ENCODE assay signal across 25 cellular contexts in genomic region chr2:191895195-191895594, GRCh38. TPM values are rescaled to one million over a fixed set of nuclear protein-coding genes. Genes with fewer than 3 reads are reported as not detected.
DNase-seq lines count a peak whose midpoint lies in the region; ATAC-seq, FAIRE-seq and TF ChIP-seq lines count a peak whose summit lies in the region.
"Had no signal": no experiment of that assay in that cellular context is flagged by ENCODE, and none has a peak within 500 bp of the region (broad histone marks: within the 10 kb centered on the region; RNA-seq: fewer than 3 reads in every experiment).

No MANE protein-coding gene starts in this region.

- H3K27ac Mint-ChIP-seq in neural progenitor cell = no peak overlapping the region
- H3K27ac Mint-ChIP-seq: activated CD4-positive, alpha-beta memory T cell treated with anti-CD3 and anti-CD28 coated beads for 36 hours; activated naive CD8-positive, alpha-beta T cell treated with anti-CD3 and anti-CD28 coated beads, Interleukin-2, amount 10 ng/mL, durations not matched to agents 7 days and 5 days; naive thymus-derived CD8-positive, alpha-beta T cell had no signal

- H3K9ac ChIP-seq in endothelial cell of umbilical vein (replicated peaks; ENCODE audit: extremely low read depth, insufficient read depth, low read length) (no peak overlapping the region), neural progenitor cell (no peak overlapping the region)

- ATAC-seq in Right ventricle myocardium superior (ENCODE audit: poor library complexity) (no peak), GM21526 (IDR thresholded peaks at IDR 0.05; ENCODE audit: low FRiP score, unreplicated experiment) (no peak)
- ATAC-seq: naive thymus-derived CD8-positive, alpha-beta T cell had no signal

- H3K4me1 ChIP-seq in PC-9 (replicated peaks; ENCODE audit: insufficient read depth) (peaks cover 22% of the 10 kb centered on the region), endothelial cell of umbilical vein (ENCODE audit: control insufficient read depth, extremely low read depth, insufficient read depth, low read length) (peaks cover 31% of the 10 kb centered on the region), osteoblast (ENCODE audit: insufficient read depth, low read length) (peaks cover 20% of the 10 kb centered on the region), neural progenitor cell (peaks cover 5% of the 10 kb centered on the region)
- H3K4me1 ChIP-seq: left ventricle myocardium inferior had no signal

- no peak for FAIRE-seq in endothelial cell of umbilical vein (lab: Jason Lieb, UNC)
- FAIRE-seq: D721Med, frontal cortex had no signal

- H2AFZ ChIP-seq in PC-9 (no peak overlapping the region), endothelial cell of umbilical vein (ENCODE audit: low read depth, low read length) (no peak overlapping the region), osteoblast (ENCODE audit: low read length) (no peak overlapping the region), neural progenitor cell (replicated peaks) (no peak overlapping the region)

- POLR2A ChIA-PET in PC-9 (lab: Charles Lee; ENCODE audit: unreplicated experiment) (no interaction called here), endothelial cell of umbilical vein (lab: Charles Lee) (no interaction called here), HEK293T (lab: Yijun Ruan, JAX) (no interaction called here)

- TF ChIP-seq CTCF in PC-9 (conservative IDR thresholded peaks at IDR 0.05) (no peak), endothelial cell of umbilical vein (IDR thresholded peaks at IDR 0.05; ENCODE audit: extremely low read depth in 1 of 2, insufficient read depth in 1 of 2, low read depth in 1 of 2, low read length in 2 of 2) (no peak), osteoblast (IDR thresholded peaks at IDR 0.05; ENCODE audit: extremely low read depth, low read depth, low read length) (no peak), neural progenitor cell (IDR thresholded peaks at IDR 0.05) (no peak)

- H3K27me3 ChIP-seq in PC-9 (ENCODE audit: insufficient read depth, low read depth) (no peaks in the 10 kb centered on the region), endothelial cell of umbilical vein (ENCODE audit: control insufficient read depth in 2 of 2, insufficient read depth in 2 of 2, low read length in 2 of 2) (no peaks in the 10 kb centered on the region), osteoblast (ENCODE audit: insufficient read depth, low read length) (no peaks in the 10 kb centered on the region), neural progenitor cell (no peaks in the 10 kb centered on the region)
- H3K27me3 ChIP-seq: ovary had no signal

- H3F3A ChIP-seq in PC-9 (ENCODE audit: insufficient read depth, low read depth) = peaks cover 17% of the 10 kb centered on the region; the same call in 1 of the 2 replicates
- H3F3A ChIP-seq in neural progenitor cell (ENCODE audit: low read depth) = peaks cover 3% of the 10 kb centered on the region

- BruUV-seq in PC-9 (replicated peaks; lab: Mats Ljungman, UMichigan) = no TSS peak
- BruUV-seq in endothelial cell of umbilical vein (replicated peaks; lab: Mats Ljungman, UMichigan) = no TSS peak

- dilution Hi-C loops in endothelial cell of umbilical vein (cut with MboI; ENCODE audit: extremely low pct_ligation_motif_present, low sequenced_read_pairs) = no loop called here

- H3K9me3 Mint-ChIP-seq in neural progenitor cell = peaks cover 9% of the 10 kb centered on the region
- H3K9me3 Mint-ChIP-seq: activated CD4-positive, alpha-beta memory T cell treated with anti-CD3 and anti-CD28 coated beads for 36 hours; activated naive CD8-positive, alpha-beta T cell treated with anti-CD3 and anti-CD28 coated beads, Interleukin-2, amount 10 ng/mL, durations not matched to agents 7 days and 5 days had no signal

- peak overlapping the region; percentile 31; the same call in 1 of the 2 replicates for H3K27ac ChIP-seq in PC-9
- peak overlapping the region; percentile 26 for H3K27ac ChIP-seq in endothelial cell of umbilical vein (ENCODE audit: insufficient read depth, low read depth, low read length)
- peak overlapping the region; percentile 53 for H3K27ac ChIP-seq in osteoblast (ENCODE audit: low read depth, low read length)
- no peak overlapping the region for H3K27ac ChIP-seq in neural progenitor cell
- H3K27ac ChIP-seq: left ventricle myocardium inferior, ovary, thoracic aorta had no signal

- no peaks in the 10 kb centered on the region for H3K27me3 Mint-ChIP-seq in neural progenitor cell (ENCODE audit: insufficient read depth, low read depth)
- H3K27me3 Mint-ChIP-seq: activated naive CD8-positive, alpha-beta T cell treated with anti-CD3 and anti-CD28 coated beads, Interleukin-2, amount 10 ng/mL, durations not matched to agents 7 days and 5 days had no signal

- H4K20me1 ChIP-seq in PC-9 (ENCODE audit: insufficient read depth) (no peaks in the 10 kb centered on the region), endothelial cell of umbilical vein (replicated peaks; ENCODE audit: control insufficient read depth, extremely low read depth, insufficient read depth, low read length) (no peaks in the 10 kb centered on the region), osteoblast (ENCODE audit: insufficient read depth, low read length) (no peaks in the 10 kb centered on the region), neural progenitor cell (ENCODE audit: low read depth) (no peaks in the 10 kb centered on the region)

- no peaks in the 10 kb centered on the region for H3K9me2 ChIP-seq in PC-9 (ENCODE audit: insufficient read depth)

- no peaks in the 10 kb centered on the region for H3K9me1 ChIP-seq in endothelial cell of umbilical vein (replicated peaks; ENCODE audit: control insufficient read depth, extremely low read depth, insufficient read depth, low read length)

- peak; percentile 23 for DNase-seq in G401 (ENCODE audit: low spot score)
- DNase-seq in PC-9 = no peak
- DNase-seq in endothelial cell of umbilical vein (ENCODE audit: low read depth, low spot score) = no peak
- no peak for DNase-seq in osteoblast (ENCODE audit: insufficient read length, low spot score, missing footprints)
- DNase-seq in Right ventricle myocardium superior = no peak
- DNase-seq in neural progenitor cell (ENCODE audit: low spot score) = no peak
- DNase-seq in HEK293T (ENCODE audit: extremely low spot score) = no peak
- DNase-seq: activated CD4-positive, alpha-beta memory T cell treated with anti-CD3 and anti-CD28 coated beads for 36 hours; activated CD4-positive, CD25-positive, alpha-beta regulatory T cell; activated naive CD8-positive, alpha-beta T cell treated with anti-CD3 and anti-CD28 coated beads, Interleukin-2, amount 10 ng/mL, durations not matched to agents 7 days and 5 days; C1 segment of cervical spinal cord; Kasumi-1; left ventricle myocardium inferior; naive thymus-derived CD8-positive, alpha-beta T cell; NCI-H2029; NCI-H2227 treated with DMSO at 0.1 percent for 48 hours; NCI-H748 treated with DMSO at 0.1 percent for 48 hours; ovary; stimulated activated CD4-positive, alpha-beta T cell treated with anti-CD3 and anti-CD28 coated beads, Interleukin-4, amount 100 ng/mL, for 4 hours; stimulated activated naive CD4-positive, alpha-beta T cell treated with Interleukin-2 at 50 U/mL for 16 hours had no signal

- intact Hi-C loops in PC-9 (cut with micrococcal nuclease; ENCODE audit: unreplicated experiment) = no loop called here
- intact Hi-C loops in endothelial cell of umbilical vein (cut with micrococcal nuclease) = no loop called here
- intact Hi-C loops in Right ventricle myocardium superior (cut with DNase I) = no loop called here

- H3K4me2 ChIP-seq in PC-9 (0 out of 2 replicates have a peak overlapping the region, but pooled peaks have one; percentile 3), endothelial cell of umbilical vein (ENCODE audit: insufficient read depth, low read length) (peak overlapping the region; percentile 3), osteoblast (ENCODE audit: insufficient read depth, low read length) (peak overlapping the region; percentile 33), neural progenitor cell (no peak overlapping the region)

- H3K4me3 Mint-ChIP-seq in neural progenitor cell = no peak overlapping the region
- H3K4me3 Mint-ChIP-seq: activated CD4-positive, alpha-beta memory T cell treated with anti-CD3 and anti-CD28 coated beads for 36 hours; activated naive CD8-positive, alpha-beta T cell treated with anti-CD3 and anti-CD28 coated beads, Interleukin-2, amount 10 ng/mL, durations not matched to agents 7 days and 5 days; mesothelial cell of epicardium; naive thymus-derived CD8-positive, alpha-beta T cell had no signal

- H3K9me3 ChIP-seq in PC-9 (ENCODE audit: insufficient read depth, low read depth) (peaks cover 7% of the 10 kb centered on the region; the same call in 1 of the 2 replicates), endothelial cell of umbilical vein (replicated peaks; ENCODE audit: control insufficient read depth, insufficient read depth, low read length) (no peaks in the 10 kb centered on the region), osteoblast (ENCODE audit: low read depth, low read length) (no peaks in the 10 kb centered on the region), neural progenitor cell (ENCODE audit: low read depth) (no peaks in the 10 kb centered on the region)
- H3K9me3 ChIP-seq: ovary, thoracic aorta had no signal

- in situ Hi-C loops in G401 (cut with HindIII; ENCODE audit: low sequenced_read_pairs) = no loop called here

- H3K79me2 ChIP-seq in PC-9 (ENCODE audit: low read depth) (no peaks in the 10 kb centered on the region), endothelial cell of umbilical vein (ENCODE audit: control insufficient read depth, insufficient read depth, low read length) (no peaks in the 10 kb centered on the region), osteoblast (ENCODE audit: insufficient read depth, low read length) (no peaks in the 10 kb centered on the region), neural progenitor cell (ENCODE audit: low read depth) (no peaks in the 10 kb centered on the region)

- H3K4me1 Mint-ChIP-seq in neural progenitor cell = peaks cover 6% of the 10 kb centered on the region
- H3K4me1 Mint-ChIP-seq: activated naive CD8-positive, alpha-beta T cell treated with anti-CD3 and anti-CD28 coated beads, Interleukin-2, amount 10 ng/mL, durations not matched to agents 7 days and 5 days; naive thymus-derived CD8-positive, alpha-beta T cell had no signal

- H3K4me3 ChIP-seq in PC-9 (no peak overlapping the region), endothelial cell of umbilical vein (replicated peaks in 1 of 3; ENCODE audit: insufficient read depth in 1 of 3, low read depth in 1 of 3, low read length in 3 of 3) (no peak overlapping the region), osteoblast (ENCODE audit: insufficient read depth, low read length) (no peak overlapping the region), neural progenitor cell (no peak overlapping the region)
- H3K4me3 ChIP-seq: left ventricle myocardium inferior, ovary, thoracic aorta had no signal

- H3K36me3 ChIP-seq in PC-9 (ENCODE audit: low read depth) = no peaks in the 10 kb centered on the region
- H3K36me3 ChIP-seq in endothelial cell of umbilical vein (ENCODE audit: control insufficient read depth in 2 of 2, extremely low read depth in 1 of 2, insufficient read depth in 2 of 2, low read length in 2 of 2) = no peaks in the 10 kb centered on the region
- no peaks in the 10 kb centered on the region for H3K36me3 ChIP-seq in osteoblast (ENCODE audit: insufficient read depth, low read length)
- H3K36me3 ChIP-seq in neural progenitor cell = no peaks in the 10 kb centered on the region
- H3K36me3 ChIP-seq: left ventricle myocardium inferior, ovary, thoracic aorta had no signal

- no peak for TF ChIP-seq POLR2A in endothelial cell of umbilical vein (IDR thresholded peaks at IDR 0.05; ENCODE audit: low read depth, low read length)

- CTCF ChIA-PET in PC-9 (lab: Charles Lee) = no interaction called here
- CTCF ChIA-PET in endothelial cell of umbilical vein (lab: Charles Lee) = interaction anchor here (0.9 to 1.7 kb wide), 6 partner anchors 9 to 163 kb away, joined by 3 to 7 read pairs (median 6); no protein-coding TSS in a partner anchor
- CTCF ChIA-PET in HEK293T (lab: Yijun Ruan, JAX) = no interaction called here

- H3K36me3 Mint-ChIP-seq in neural progenitor cell = no peaks in the 10 kb centered on the region
- H3K36me3 Mint-ChIP-seq: activated CD4-positive, alpha-beta memory T cell treated with anti-CD3 and anti-CD28 coated beads for 36 hours; activated naive CD8-positive, alpha-beta T cell treated with anti-CD3 and anti-CD28 coated beads, Interleukin-2, amount 10 ng/mL, durations not matched to agents 7 days and 5 days; naive thymus-derived CD8-positive, alpha-beta T cell had no signal

RNA-seq across cellular contexts. Expression of gene CAVIN2, which starts 48.3 kb away (rescaled TPM):
- 0.80 and 3.2 TPM in 2 replicates for total RNA-seq in G401 (2014; rRNA removed; shearing (Covaris generic))
- total RNA-seq in PC-9 (2021) (2.3 and 2.5 TPM in 2 replicates), endothelial cell of umbilical vein (171 and 202 TPM in 2 replicates), osteoblast (1.2 and 1.8 TPM in 2 replicates), Right ventricle myocardium superior (104 TPM), neural progenitor cell (ENCODE audit: low replicate concordance) (not detected in 2 replicates)
- 210 and 260 TPM in 2 replicates for polyA plus RNA-seq in endothelial cell of umbilical vein
- polyA plus RNA-seq in endothelial cell of umbilical vein (2011; cell fraction: cytosol; rRNA removed) = 295 and 361 TPM in 2 replicates
- 236 and 302 TPM in 2 replicates for polyA plus RNA-seq in endothelial cell of umbilical vein (2011; cell fraction: nucleus; rRNA removed)
- polyA plus RNA-seq in endothelial cell of umbilical vein (2012) = 209 and 239 TPM in 2 replicates
- 336 and 384 TPM in 2 replicates for polyA minus RNA-seq in endothelial cell of umbilical vein
- polyA minus RNA-seq in endothelial cell of umbilical vein (2011; cell fraction: cytosol; rRNA and poly(A)+ RNA removed) = not detected
- polyA minus RNA-seq in endothelial cell of umbilical vein (2011; cell fraction: nucleus; rRNA and poly(A)+ RNA removed) = 217 and 316 TPM in 2 replicates
- total RNA-seq: activated CD4-positive, alpha-beta memory T cell treated with anti-CD3 and anti-CD28 coated beads for 36 hours; activated naive CD8-positive, alpha-beta T cell treated with anti-CD3 and anti-CD28 coated beads, Interleukin-2, amount 10 ng/mL, durations not matched to agents 7 days and 5 days; naive thymus-derived CD8-positive, alpha-beta T cell had no signal
- polyA plus RNA-seq: naive thymus-derived CD8-positive, alpha-beta T cell had no signal

Comparison
In these comparisons a context has a peak if more than half of its experiments do, and no peak if none do; other contexts are left out.
1. RNA of gene CAVIN2, which starts 48.3 kb away (total RNA-seq): 171 to 202 TPM in endothelial cell of umbilical vein and 104 TPM in Right ventricle myocardium superior (single experiment); 0.80 to 3.2 TPM in G401, 2.3 to 2.5 TPM in PC-9, 1.2 to 1.8 TPM in osteoblast and not detected in neural progenitor cell; every median in the first group is over 10 times any median in the second.